1 cellular context compared by ENCODE assay signal in genomic region chr1:30896905-30897304, GRCh38.
TF ChIP-seq lines count a peak whose summit lies in the region.

No MANE protein-coding gene starts in this region.

TF ChIP-seq in K562, 482 proteins besides CTCF, POLR2A, EP300 and RAD21 (continued from another document):
- TF ChIP-seq GTF3C2 (IDR thresholded peaks at IDR 0.05; ENCODE audit: borderline replicate concordance, extremely low read depth, insufficient read length) (no peak), NCOR1 (IDR thresholded peaks at IDR 0.05) (no peak), ZNF280B (CRISPR knock-in tag; IDR thresholded peaks at IDR 0.05) (no peak), FOXK2 (conservative IDR thresholded peaks at IDR 0.05 in 1 of 2, IDR thresholded peaks at IDR 0.05 in 1 of 2; ENCODE audit: low read depth in 2 of 2) (no peak), ZNF592 (IDR thresholded peaks at IDR 0.05) (no peak), BCOR (IDR thresholded peaks at IDR 0.05) (peak; percentile 18; the same call in 1 of the 2 replicates), ZBTB17 (CRISPR knock-in tag; IDR thresholded peaks at IDR 0.05) (no peak), ZNF444 (CRISPR knock-in tag; IDR thresholded peaks at IDR 0.05) (no peak), RBM25 (IDR thresholded peaks at IDR 0.05; ENCODE audit: low read depth, low read length, severe bottlenecking) (peak; percentile 3), ZNF449 (CRISPR knock-in tag; IDR thresholded peaks at IDR 0.05) (no peak), SREBF1 (IDR thresholded peaks at IDR 0.05; ENCODE audit: borderline replicate concordance, low read depth, low read length) (no peak), ASH1L (IDR thresholded peaks at IDR 0.05; ENCODE audit: borderline replicate concordance, low read depth, partially characterized antibody) (no peak), GATA2 (CRISPR knock-in tag; IDR thresholded peaks at IDR 0.05) (no peak), DMBX1 (CRISPR knock-in tag; IDR thresholded peaks at IDR 0.05; ENCODE audit: borderline replicate concordance) (no peak), CHD1 (IDR thresholded peaks at IDR 0.05; ENCODE audit: low read length) (no peak), MEF2D (tag; conservative IDR thresholded peaks at IDR 0.05; ENCODE audit: low read depth) (no peak), ATF3 (IDR thresholded peaks at IDR 0.05) (no peak), ATF3 (CRISPR knock-in tag; conservative IDR thresholded peaks at IDR 0.05) (no peak), BMI1 (IDR thresholded peaks at IDR 0.05; ENCODE audit: low read length) (no peak), SMARCA5 (IDR thresholded peaks at IDR 0.05) (peak; percentile 45; the same call in 1 of the 2 replicates), RNF219 (CRISPR knock-in tag; IDR thresholded peaks at IDR 0.05) (no peak), CTBP1 (IDR thresholded peaks at IDR 0.05; ENCODE audit: borderline replicate concordance) (no peak), KLF1 (tag; IDR thresholded peaks at IDR 0.05) (no peak), HIVEP1 (CRISPR knock-in tag; IDR thresholded peaks at IDR 0.05) (no peak), POU5F1 (IDR thresholded peaks at IDR 0.05; ENCODE audit: borderline replicate concordance, low read depth, low read length, partially characterized antibody) (no peak), MITF (IDR thresholded peaks at IDR 0.05) (no peak), ZNF280A (IDR thresholded peaks at IDR 0.05; ENCODE audit: low read depth, partially characterized antibody) (no peak), HDAC1 (IDR thresholded peaks at IDR 0.05) (no peak), ZNF3 (CRISPR knock-in tag; IDR thresholded peaks at IDR 0.05) (no peak), FOS (IDR thresholded peaks at IDR 0.05; ENCODE audit: extremely low read depth, insufficient read length) (no peak), ZFP36 (IDR thresholded peaks at IDR 0.05; ENCODE audit: low read depth, low read length, partially characterized antibody) (peak; percentile 91), CSDE1 (IDR thresholded peaks at IDR 0.05) (no peak), ESRRB (CRISPR knock-in tag; IDR thresholded peaks at IDR 0.05; ENCODE audit: borderline replicate concordance) (no peak), NFRKB (IDR thresholded peaks at IDR 0.05; ENCODE audit: low read depth) (no peak), ZNF282 (CRISPR knock-in tag; IDR thresholded peaks at IDR 0.05) (no peak), ZNF436 (CRISPR knock-in tag; IDR thresholded peaks at IDR 0.05) (0 out of 2 replicates have a peak, but pooled peaks have one; percentile 55)
